In genomic region chr15:28096720-28097431, GRCh38 we compare ENCODE assay signal across 9 cellular contexts. TPM values are rescaled to one million over a fixed set of nuclear protein-coding genes. Genes with fewer than 3 reads are reported as not detected.
DNase-seq lines count a peak whose midpoint lies in the region; ATAC-seq, FAIRE-seq and TF ChIP-seq lines count a peak whose summit lies in the region.
"Had no signal": no experiment of that assay in that cellular context is flagged by ENCODE, and none has a peak within 500 bp of the region (broad histone marks: within the 10 kb centered on the region; RNA-seq: fewer than 3 reads in every experiment).

No MANE protein-coding gene starts in this region.

- H3K36me3 ChIP-seq in HepG2 (replicated peaks in 1 of 2; ENCODE audit: control insufficient read depth in 1 of 2, insufficient read depth in 2 of 2, low read length in 2 of 2): no peaks in the 10 kb centered on the region
- H3K36me3 ChIP-seq in thoracic aorta: no peaks in the 10 kb centered on the region

- FAIRE-seq in HepG2 (lab: Jason Lieb, UNC): no peak

- TF ChIP-seq POLR2A in HepG2 (IDR thresholded peaks at IDR 0.05; ENCODE audit: insufficient read depth in 1 of 2, low read depth in 2 of 2, low read length in 2 of 2): no peak

- no peak overlapping the region for H2AFZ ChIP-seq in HepG2 (ENCODE audit: low read length)

- no peak overlapping the region for H3K9ac ChIP-seq in HepG2 (ENCODE audit: insufficient read depth, low read depth, low read length)

- in situ Hi-C loops in astrocyte of the cerebellum (cut with HindIII; ENCODE audit: low sequenced_read_pairs) (no loop called here), HepG2 (cut with HindIII; ENCODE audit: extremely low pct_ligation_motif_present, low pct_unique_long_range_greater_than_20kb) (no loop called here)

- H3K27ac ChIP-seq in HepG2 (ENCODE audit: extremely low read length, insufficient read depth, low read length) (no peak overlapping the region), thoracic aorta (peak overlapping the region; percentile 80 to 96)
- H3K27ac ChIP-seq: C4-2B had no signal

- DNase-seq in NCI-H748 (lab: John Stamatoyannopoulos, UW; ENCODE audit: unreplicated experiment) (peak; percentile 34), NCI-H748 treated with DMSO at 0.1 percent for 48 hours (lab: John Stamatoyannopoulos, UW) (no peak), astrocyte of the cerebellum (ENCODE audit: low read depth) (no peak), HepG2 (ENCODE audit: low spot score) (no peak), thoracic aorta (ENCODE audit: low spot score) (no peak), cerebellar cortex (ENCODE audit: low spot score) (no peak), activated gamma-delta T cell (lab: John Stamatoyannopoulos, UW) (no peak)
- DNase-seq in stimulated activated CD4-positive, alpha-beta T cell treated with anti-CD3 and anti-CD28 coated beads, Interleukin-1b, Interleukin-23, amount 100 ng/mL, for 48 hours: no peak

- H3K27me3 ChIP-seq in HepG2 (ENCODE audit: control insufficient read depth in 1 of 2, insufficient read depth in 2 of 2, low read length in 2 of 2) (peaks cover 12 to 76% of the 10 kb centered on the region in 2 experiments; a peak in 4 of 5 replicates), thoracic aorta (replicated peaks; ENCODE audit: insufficient read depth) (no peaks in the 10 kb centered on the region)

- peaks cover under 1% of the 10 kb centered on the region; the same call in 1 of the 2 replicates for H3K9me3 ChIP-seq in HepG2 (ENCODE audit: low read length)
- peaks cover under 1% of the 10 kb centered on the region for H3K9me3 ChIP-seq in thoracic aorta

- CTCF ChIA-PET in HepG2 (lab: Yijun Ruan, JAX; ENCODE audit: low intra/inter-chr PET ratio, low total read pairs): no interaction called here

- H3K4me1 ChIP-seq in HepG2 (ENCODE audit: insufficient read depth, low read length): peaks cover 37% of the 10 kb centered on the region
- peaks cover 9 to 60% of the 10 kb centered on the region in 2 donors for H3K4me1 ChIP-seq in thoracic aorta (ENCODE audit: control insufficient read depth in 1 of 2, low read depth in 2 of 2)

- no peak for TF ChIP-seq RAD21 in HepG2 (CRISPR knock-in tag; IDR thresholded peaks at IDR 0.05)

- peak overlapping the region; percentile 98 for H3K4me2 ChIP-seq in HepG2 (ENCODE audit: low read depth, low read length)

- TF ChIP-seq EP300 in HepG2 (IDR thresholded peaks at IDR 0.05; ENCODE audit: low read depth in 2 of 2, low read length in 2 of 2): no peak
- TF ChIP-seq EP300 in HepG2 (CRISPR knock-in tag; IDR thresholded peaks at IDR 0.05; ENCODE audit: borderline replicate concordance): no peak

- no TSS peak for BruUV-seq in HepG2 (replicated peaks; lab: Mats Ljungman, UMichigan)

- TF ChIP-seq CTCF in astrocyte of the cerebellum (IDR thresholded peaks at IDR 0.05; ENCODE audit: low read depth, low read length, missing control alignments) (no peak), HepG2 (CRISPR knock-in tag; IDR thresholded peaks at IDR 0.05) (no peak), thoracic aorta (IDR thresholded peaks at IDR 0.05) (no peak)

- ATAC-seq in HepG2 (0 out of 3 replicates have a peak, but pooled peaks have one; percentile 2), thoracic aorta (ENCODE audit: insufficient number of reproducible peaks, low FRiP score, low read depth) (no peak)

- POLR2A ChIA-PET in HepG2 (lab: Yijun Ruan, JAX): no interaction called here

- 68% methylated on average over 6 of the region's 70 CpGs for WGBS in HepG2 (ENCODE audit: low lambda C conversion rate)

- no peaks in the 10 kb centered on the region for H4K20me1 ChIP-seq in HepG2 (ENCODE audit: insufficient read depth, low read length)

- H3K4me3 ChIP-seq in astrocyte of the cerebellum (ENCODE audit: low read depth, low read length) (peak overlapping the region; percentile 44), HepG2 (replicated peaks in 1 of 3; ENCODE audit: insufficient read depth in 1 of 3, low read depth in 2 of 3, low read length in 3 of 3) (peak overlapping the region; percentile 56 to 74 (median 60); a peak in 5 of 6 replicates), thoracic aorta (peak overlapping the region; percentile 78)

- H3K79me2 ChIP-seq in HepG2 (ENCODE audit: insufficient read depth, low read length): no peaks in the 10 kb centered on the region

- intact Hi-C loops in HepG2 (cut with micrococcal nuclease; ENCODE audit: unreplicated experiment): no loop called here

TF ChIP-seq in HepG2, 621 proteins besides CTCF, POLR2A, EP300 and RAD21:
- TF ChIP-seq REXO4 (CRISPR knock-in tag; IDR thresholded peaks at IDR 0.05; ENCODE audit: borderline replicate concordance): no peak
- TF ChIP-seq ZNF800 (CRISPR knock-in tag; IDR thresholded peaks at IDR 0.05): peak; percentile 34; the same call in 1 of the 2 replicates
- TF ChIP-seq ZNF275 (CRISPR knock-in tag; IDR thresholded peaks at IDR 0.05; ENCODE audit: borderline replicate concordance): no peak
- TF ChIP-seq TBL1XR1 (IDR thresholded peaks at IDR 0.05; ENCODE audit: borderline replicate concordance, low read length, partially characterized antibody): no peak
- TF ChIP-seq DNMT1 (CRISPR knock-in tag; IDR thresholded peaks at IDR 0.05): peak; percentile 40; the same call in 1 of the 2 replicates
TF ChIP-seq in HepG2: peak in this region for 2.

RNA-seq across cellular contexts. Expression of gene OCA2, which starts 2.2 kb away (rescaled TPM):
- total RNA-seq in HepG2 (2016; rRNA removed; fragmentation: Illumina TruSeq; extraction: Trizol) (0.02 TPM in 1 of 2 replicates, not detected in the other), thoracic aorta (10 to 100 TPM in 1 of 2 donors, 1 to 10 TPM in 1; 8.0 to 14.8 TPM)
- not detected in 2 replicates for total RNA-seq in HepG2 (2016; cell fraction: cytosol; rRNA removed; fragmentation: Illumina TruSeq; extraction: Trizol; ENCODE audit: low read depth)
- total RNA-seq in HepG2 (2016; cell fraction: insoluble cytoplasmic fraction; rRNA removed; fragmentation: Illumina TruSeq; extraction: Trizol): 0.06 TPM in 1 of 2 replicates, not detected in the other
- total RNA-seq in HepG2 (2016; cell fraction: membrane; rRNA removed; fragmentation: Illumina TruSeq; extraction: Trizol): 0.06 TPM in 1 of 2 replicates, not detected in the other
- total RNA-seq in HepG2 (2016; cell fraction: nucleus; rRNA removed; fragmentation: Illumina TruSeq; extraction: Trizol): 0.56 TPM in 1 of 2 replicates, not detected in the other
- polyA plus RNA-seq in HepG2 (2011; rRNA removed): 0.05 and 0.13 TPM in 2 replicates
- 0.05 TPM in 1 of 2 replicates, not detected in the other for polyA plus RNA-seq in HepG2 (2011; cell fraction: cytosol; rRNA removed)
- polyA plus RNA-seq in HepG2 (2011; cell fraction: nucleus; rRNA removed): 0.05 and 0.19 TPM in 2 replicates
- 0.07 TPM in 2 replicates for polyA plus RNA-seq in HepG2 (2012)
- not detected in 2 replicates for polyA plus RNA-seq in HepG2 (2016; cell fraction: cytosol; fragmentation: Illumina TruSeq; extraction: Trizol; ENCODE audit: low read depth)
- not detected in 2 replicates for polyA plus RNA-seq in HepG2 (2016; cell fraction: insoluble cytoplasmic fraction; fragmentation: Illumina TruSeq; extraction: Trizol; ENCODE audit: low read depth)
- not detected in 2 replicates for polyA plus RNA-seq in HepG2 (2016; cell fraction: membrane; fragmentation: Illumina TruSeq; extraction: Trizol; ENCODE audit: low read depth)
- 0.31 TPM in 1 of 2 replicates, not detected in the other for polyA plus RNA-seq in HepG2 (2016; cell fraction: nucleus; fragmentation: Illumina TruSeq; extraction: Trizol; ENCODE audit: insufficient read depth, low read depth)
- not detected in 2 replicates for polyA minus RNA-seq in HepG2 (2011; rRNA and poly(A)+ RNA removed; ENCODE audit: low replicate concordance)
- polyA minus RNA-seq in HepG2 (2011; cell fraction: cytosol; rRNA and poly(A)+ RNA removed): not detected in 2 replicates
- polyA minus RNA-seq in HepG2 (2011; cell fraction: nucleus; rRNA and poly(A)+ RNA removed): 0.13 TPM in 1 of 2 replicates, not detected in the other

Comparison
In these comparisons a context has a peak if more than half of its experiments do, and no peak if none do; other contexts are left out.
1. RNA of gene OCA2, which starts 2.2 kb away (total RNA-seq): 8.0 to 14.8 TPM in thoracic aorta; 0.02 to 0.56 TPM in HepG2; every median in the first group is over 4 times any median in the second.
2. Peak in every context shown above with its lines, with median percentiles within 50 percentile points of each other: H3K4me3 ChIP-seq.